Comparison of ENCODE assay signal across 10 cellular contexts in genomic region chr1:171487038-171487437, GRCh38.
DNase-seq lines count a peak whose midpoint lies in the region; ATAC-seq and TF ChIP-seq lines count a peak whose summit lies in the region.
"Had no signal": no experiment of that assay in that cellular context is flagged by ENCODE, and none has a peak within 500 bp of the region (broad histone marks: within the 10 kb centered on the region; RNA-seq: fewer than 3 reads in every experiment).

No MANE protein-coding gene starts in this region.

- peak overlapping the region; percentile 96 for H3K27ac Mint-ChIP-seq in dendritic cell treated with granulocyte-macrophage colony-stimulating factor and Interleukin-4, amounts not matched to agents 40 ng/mL and 50 ng/mL, for 4 days
- peak overlapping the region; percentile 100 for H3K27ac Mint-ChIP-seq in nephron progenitor cell

- peaks cover 67% of the 10 kb centered on the region for H3K79me2 ChIP-seq in Loucy (ENCODE audit: insufficient read depth, low read length)

- DNase-seq in nephron progenitor cell (no peak), SIG-M5 (lab: John Stamatoyannopoulos, UW) (no peak), GF-D8 (lab: John Stamatoyannopoulos, UW) (no peak)
- DNase-seq: activated CD4-positive, CD25-positive, alpha-beta regulatory T cell treated with anti-CD3 and anti-CD28 coated beads, Interleukin-2, amount 50 U/mL, for 72 hours; left ventricle myocardium superior had no signal

- H3K27me3 ChIP-seq in BLaER1 treated with 17β-estradiol and CSF1 and Interleukin-3, amounts not matched to agents 10 nM and 100 nM, result no peaks in the 10 kb centered on the region
- H3K27me3 ChIP-seq in Loucy (ENCODE audit: insufficient read depth, low read length, poor library complexity, severe bottlenecking), result no peaks in the 10 kb centered on the region

- H3F3A ChIP-seq in Loucy (ENCODE audit: low read depth), result no peaks in the 10 kb centered on the region; the same call in 1 of the 2 replicates

- H3K4me3 Mint-ChIP-seq in dendritic cell treated with granulocyte-macrophage colony-stimulating factor and Interleukin-4, amounts not matched to agents 40 ng/mL and 50 ng/mL, for 4 days, result peak overlapping the region; percentile 93
- peak overlapping the region; percentile 96 for H3K4me3 Mint-ChIP-seq in nephron progenitor cell

- peaks cover 41% of the 10 kb centered on the region for H3K4me1 Mint-ChIP-seq in dendritic cell treated with granulocyte-macrophage colony-stimulating factor and Interleukin-4, amounts not matched to agents 40 ng/mL and 50 ng/mL, for 4 days (ENCODE audit: low read depth)
- peaks cover 51% of the 10 kb centered on the region for H3K4me1 Mint-ChIP-seq in nephron progenitor cell

- peaks cover 32% of the 10 kb centered on the region for H3K36me3 Mint-ChIP-seq in dendritic cell treated with granulocyte-macrophage colony-stimulating factor and Interleukin-4, amounts not matched to agents 40 ng/mL and 50 ng/mL, for 4 days (ENCODE audit: low read depth)
- peaks cover 28% of the 10 kb centered on the region for H3K36me3 Mint-ChIP-seq in nephron progenitor cell (ENCODE audit: low read depth)

- H3K36me3 ChIP-seq in BLaER1 treated with 17β-estradiol and CSF1 and Interleukin-3, amounts not matched to agents 10 nM and 100 nM, result peaks cover 18 to 45% (median 35%) of the 10 kb centered on the region in 11 experiments; a peak in 21 of 22 replicates
- peaks cover 3% of the 10 kb centered on the region; the same call in 1 of the 2 replicates for H3K36me3 ChIP-seq in Loucy (ENCODE audit: insufficient read depth, low read length)

- peak overlapping the region; percentile 74 to 100 (median 91) for H3K4me3 ChIP-seq in BLaER1 treated with 17β-estradiol and CSF1 and Interleukin-3, amounts not matched to agents 10 nM and 100 nM
- H3K4me3 ChIP-seq in Loucy (ENCODE audit: low read length, poor library complexity, severe bottlenecking), result peak overlapping the region; percentile 86

- peak overlapping the region in 4 of 11 experiments; percentile 92 to 98 (median 98); a peak in 6 of 22 replicates for H3K27ac ChIP-seq in BLaER1 treated with 17β-estradiol and CSF1 and Interleukin-3, amounts not matched to agents 10 nM and 100 nM

- H3K4me1 ChIP-seq in BLaER1 treated with 17β-estradiol and CSF1 and Interleukin-3, amounts not matched to agents 10 nM and 100 nM, result peaks cover 29 to 65% (median 36%) of the 10 kb centered on the region in 10 experiments
- H3K4me1 ChIP-seq in Loucy (ENCODE audit: insufficient read depth, low read length, poor library complexity, severe bottlenecking), result peaks cover 49% of the 10 kb centered on the region

- H4K20me1 ChIP-seq in BLaER1 treated with 17β-estradiol and CSF1 and Interleukin-3, amounts not matched to agents 10 nM and 100 nM, result peaks cover 59 to 66% (median 61%) of the 10 kb centered on the region in 11 experiments
- peaks cover 65% of the 10 kb centered on the region for H4K20me1 ChIP-seq in Loucy (ENCODE audit: insufficient read depth, low read length, poor library complexity, severe bottlenecking)

- peak overlapping the region; percentile 90 to 100 (median 97) for H3K9ac ChIP-seq in BLaER1 treated with 17β-estradiol and CSF1 and Interleukin-3, amounts not matched to agents 10 nM and 100 nM
- H3K9ac ChIP-seq in Loucy (ENCODE audit: low read depth, low read length, poor library complexity, severe bottlenecking), result peak overlapping the region; percentile 96

- no peaks in the 10 kb centered on the region for H3K27me3 Mint-ChIP-seq in dendritic cell treated with granulocyte-macrophage colony-stimulating factor and Interleukin-4, amounts not matched to agents 40 ng/mL and 50 ng/mL, for 4 days
- H3K27me3 Mint-ChIP-seq in nephron progenitor cell (ENCODE audit: low read depth, poor library complexity), result no peaks in the 10 kb centered on the region

- no peaks in the 10 kb centered on the region for H3K9me2 ChIP-seq in Loucy (replicated peaks; ENCODE audit: low read depth, low read length)

- intact Hi-C loops in dendritic cell treated with granulocyte-macrophage colony-stimulating factor and Interleukin-4, amounts not matched to agents 40 ng/mL and 50 ng/mL, for 4 days (cut with micrococcal nuclease), result loop anchor here (5.0 to 10.0 kb wide), 3 partner anchors 255 to 2002 kb away; partner anchors contain the start of genes METTL13, SLC19A2 and VAMP4

- no peaks in the 10 kb centered on the region; a peak in 1 of 22 replicates for H3K9me3 ChIP-seq in BLaER1 treated with 17β-estradiol and CSF1 and Interleukin-3, amounts not matched to agents 10 nM and 100 nM (replicated peaks in 1 of 11)
- H3K9me3 ChIP-seq in Loucy (ENCODE audit: insufficient read depth, low read depth, low read length), result no peaks in the 10 kb centered on the region

- no peak for TF ChIP-seq CTCF in Loucy (conservative IDR thresholded peaks at IDR 0.05; ENCODE audit: low read length)
- TF ChIP-seq CTCF in nephron progenitor cell (IDR thresholded peaks at IDR 0.05), result no peak

- no peaks in the 10 kb centered on the region for H3K9me3 Mint-ChIP-seq in dendritic cell treated with granulocyte-macrophage colony-stimulating factor and Interleukin-4, amounts not matched to agents 40 ng/mL and 50 ng/mL, for 4 days
- no peaks in the 10 kb centered on the region for H3K9me3 Mint-ChIP-seq in nephron progenitor cell

- no peak overlapping the region for H2AFZ ChIP-seq in Loucy (ENCODE audit: low read length)

- peak overlapping the region; percentile 78 to 99 (median 90) for H3K4me2 ChIP-seq in BLaER1 treated with 17β-estradiol and CSF1 and Interleukin-3, amounts not matched to agents 10 nM and 100 nM
- peak overlapping the region; percentile 96 for H3K4me2 ChIP-seq in Loucy (ENCODE audit: low read depth, low read length, poor library complexity, severe bottlenecking)

- no peak for ATAC-seq in HG02981 (IDR thresholded peaks at IDR 0.05; ENCODE audit: unreplicated experiment)
- ATAC-seq in GM19467 (IDR thresholded peaks at IDR 0.05; ENCODE audit: unreplicated experiment), result no peak
- ATAC-seq: left ventricle myocardium superior had no signal
